8 cellular contexts compared by ENCODE assay signal in genomic region chr5:115379622-115380344, GRCh38.
DNase-seq lines count a peak whose midpoint lies in the region; ATAC-seq and TF ChIP-seq lines count a peak whose summit lies in the region.
"Had no signal": no experiment of that assay in that cellular context is flagged by ENCODE, and none has a peak within 500 bp of the region (broad histone marks: within the 10 kb centered on the region; RNA-seq: fewer than 3 reads in every experiment).

No MANE protein-coding gene starts in this region.

- ATAC-seq in GM19025 (IDR thresholded peaks at IDR 0.05; ENCODE audit: low read depth, unreplicated experiment) (peak; percentile 54), HG02840 (IDR thresholded peaks at IDR 0.05; ENCODE audit: low FRiP score, unreplicated experiment) (peak; percentile 72), mucosa of descending colon (peak; percentile 85), GM18498 (IDR thresholded peaks at IDR 0.05; ENCODE audit: unreplicated experiment) (no peak)

- H3K9me3 ChIP-seq in mucosa of descending colon (no peaks in the 10 kb centered on the region), neural progenitor cell (ENCODE audit: low read depth) (no peaks in the 10 kb centered on the region)

- no peak overlapping the region for H3K4me3 ChIP-seq in mucosa of descending colon
- H3K4me3 ChIP-seq in neural progenitor cell: no peak overlapping the region

- H3K79me2 ChIP-seq in neural progenitor cell (ENCODE audit: low read depth): no peaks in the 10 kb centered on the region

- H3K36me3 ChIP-seq in mucosa of descending colon (ENCODE audit: low read depth) (no peaks in the 10 kb centered on the region), neural progenitor cell (no peaks in the 10 kb centered on the region)

- no peaks in the 10 kb centered on the region for H3K27me3 Mint-ChIP-seq in neural progenitor cell (ENCODE audit: insufficient read depth, low read depth)

- H2AFZ ChIP-seq in neural progenitor cell (replicated peaks): no peak overlapping the region

- H3K27ac Mint-ChIP-seq in neural progenitor cell: no peak overlapping the region

- no peaks in the 10 kb centered on the region for H3F3A ChIP-seq in neural progenitor cell (ENCODE audit: low read depth)

- no peaks in the 10 kb centered on the region for H3K27me3 ChIP-seq in neural progenitor cell

- intact Hi-C loops in mucosa of descending colon (cut with DNase I, micrococcal nuclease): loop anchor here in 1 of 2 donors (10.0 kb wide), 1 partner anchor 195 kb away; no protein-coding TSS in a partner anchor

- peaks cover 8% of the 10 kb centered on the region for H3K4me1 ChIP-seq in mucosa of descending colon (ENCODE audit: low read depth)
- H3K4me1 ChIP-seq in neural progenitor cell: no peaks in the 10 kb centered on the region

- H3K4me3 Mint-ChIP-seq in neural progenitor cell: no peak overlapping the region

- TF ChIP-seq CTCF in mucosa of descending colon (IDR thresholded peaks at IDR 0.05): no peak
- no peak for TF ChIP-seq CTCF in neural progenitor cell (IDR thresholded peaks at IDR 0.05)

- no peaks in the 10 kb centered on the region for H4K20me1 ChIP-seq in neural progenitor cell (ENCODE audit: low read depth)

- H3K27ac ChIP-seq in neural progenitor cell: no peak overlapping the region

- H3K36me3 Mint-ChIP-seq in neural progenitor cell: no peaks in the 10 kb centered on the region

- peak; percentile 94 for DNase-seq in NCI-H69 (lab: John Stamatoyannopoulos, UW)
- DNase-seq in mucosa of descending colon: peak; percentile 48 to 64 (median 57)
- DNase-seq in NCI-H345 (lab: John Stamatoyannopoulos, UW): no peak
- DNase-seq in neural progenitor cell (ENCODE audit: low spot score): no peak
- DNase-seq: NCI-H2107 had no signal

- no peaks in the 10 kb centered on the region for H3K4me1 Mint-ChIP-seq in neural progenitor cell

- no peaks in the 10 kb centered on the region for H3K9me3 Mint-ChIP-seq in neural progenitor cell

- H3K9ac ChIP-seq in neural progenitor cell: no peak overlapping the region

- no peak overlapping the region for H3K4me2 ChIP-seq in neural progenitor cell

Comparison
In these comparisons a context has a peak if more than half of its experiments do, and no peak if none do; other contexts are left out.
1. DNase-seq: peak in NCI-H69 (single experiment) and mucosa of descending colon (3 of 3); none in NCI-H345 (single experiment) and neural progenitor cell (single experiment).